Comparison of ENCODE assay signal across 30 cellular contexts in the genomic region with DNA sequence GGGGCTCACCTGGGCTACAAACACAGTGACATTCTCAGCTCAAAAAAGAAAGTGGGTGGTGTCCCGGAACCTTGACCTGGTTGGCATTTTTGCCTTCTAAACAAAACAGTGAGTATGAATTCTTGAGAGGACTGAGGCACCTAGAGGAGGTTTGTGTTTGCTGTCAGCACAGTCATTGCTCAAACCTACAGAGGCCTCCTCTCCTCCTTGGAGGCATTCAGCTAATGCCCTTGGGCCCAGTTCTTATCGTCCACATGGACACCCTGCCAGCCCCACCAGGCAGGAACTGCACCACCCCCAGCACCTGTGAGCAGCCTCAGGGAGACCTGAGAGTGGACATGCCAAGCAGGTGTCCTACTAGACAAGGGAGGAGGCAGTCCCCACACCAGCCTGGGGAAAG.
"Had no signal": no experiment of that assay in that cellular context is flagged by ENCODE, and none has a peak within 500 bp of the region (broad histone marks: within the 10 kb centered on the region; RNA-seq: fewer than 3 reads in every experiment).

No MANE protein-coding gene starts in this region.

- H3K36me3 Mint-ChIP-seq: activated naive CD4-positive, alpha-beta T cell treated with anti-CD3 and anti-CD28 coated beads, Interleukin-2, amount 50 U/mL, for 72 hours; naive B cell; WTC11 had no signal

- H3K27ac ChIP-seq: colonic mucosa, epithelial cell of prostate, left ventricle myocardium inferior, parathyroid adenoma, psoas muscle, sigmoid colon, tibial nerve, vagina had no signal

- H3K79me2 ChIP-seq: parathyroid adenoma had no signal

- ATAC-seq: activated CD8-positive, alpha-beta T cell treated with anti-CD3 and anti-CD28 coated beads for 36 hours; activated naive CD4-positive, alpha-beta T cell treated with anti-CD3 and anti-CD28 coated beads, Interleukin-2, amount 50 U/mL, for 72 hours; psoas muscle; stimulated activated naive B cell treated with anti-CD40 and anti-IgM and Interleukin-4, amounts not matched to agents 10 μg/mL and 1 μg/mL and 100 μg/mL, for 72 hours; WTC11 had no signal

- H3K4me1 Mint-ChIP-seq: neural crest cell had no signal

- H3K27ac Mint-ChIP-seq: activated CD4-positive, alpha-beta T cell treated with anti-CD3 and anti-CD28 coated beads, Interleukin-2, amount 10 ng/mL, durations not matched to agents 7 days and 5 days; activated CD8-positive, alpha-beta T cell treated with anti-CD3 and anti-CD28 coated beads for 36 hours; activated naive CD4-positive, alpha-beta T cell treated with anti-CD3 and anti-CD28 coated beads, Interleukin-2, amount 50 U/mL, for 72 hours; activated T-helper 2 cell treated with anti-CD3 and anti-CD28 coated beads, Interferon-gamma antibody, Interleukin-2, Interleukin-4, amounts not matched to agents 10 μg/mL and 5 μg/mL and 100 μg/mL, durations not matched to agents 14 hours and 24 hours and 36 hours; naive B cell; stimulated activated naive B cell treated with anti-CD40 and anti-IgM and Interleukin-4, amounts not matched to agents 10 μg/mL and 1 μg/mL and 100 μg/mL, for 72 hours; WTC11 had no signal

- H3K4me1 ChIP-seq: colonic mucosa, sigmoid colon, stomach, tibial nerve had no signal

- H3K9me3 ChIP-seq: colonic mucosa, left ventricle myocardium inferior, psoas muscle, sigmoid colon, stomach, tibial nerve, vagina had no signal

- H3K4me3 Mint-ChIP-seq: activated CD4-positive, alpha-beta T cell treated with anti-CD3 and anti-CD28 coated beads, Interleukin-2, amount 10 ng/mL, durations not matched to agents 7 days and 5 days; activated CD8-positive, alpha-beta T cell treated with anti-CD3 and anti-CD28 coated beads for 36 hours; naive B cell; neural crest cell; stimulated activated naive B cell treated with anti-CD40 and anti-IgM and Interleukin-4, amounts not matched to agents 10 μg/mL and 1 μg/mL and 100 μg/mL, for 72 hours; WTC11 had no signal

- H3K36me3 ChIP-seq: colonic mucosa, left ventricle myocardium inferior, sigmoid colon, stomach, tibial nerve, vagina had no signal

- H3K9me3 Mint-ChIP-seq: activated CD8-positive, alpha-beta T cell treated with anti-CD3 and anti-CD28 coated beads for 36 hours; WTC11 had no signal

- H2AFZ ChIP-seq: parathyroid adenoma had no signal

- DNase-seq: activated CD4-positive, alpha-beta T cell treated with anti-CD3 and anti-CD28 coated beads for 1 hour; activated CD4-positive, alpha-beta T cell treated with anti-CD3 and anti-CD28 coated beads, Interleukin-2, amount 10 ng/mL, durations not matched to agents 7 days and 5 days; activated CD8-positive, alpha-beta T cell treated with anti-CD3 and anti-CD28 coated beads for 36 hours; activated naive CD4-positive, alpha-beta T cell; activated T-cell treated with anti-CD3 and anti-CD28 coated beads, Interleukin-2, amount 50 U/mL, for 48 hours; anterior cingulate cortex; cerebellar nuclear complex; colonic mucosa; effector CD8-positive, alpha-beta T cell; glutamatergic neuron; left ventricle myocardium inferior; naive B cell; nucleus accumbens; psoas muscle; sigmoid colon; stimulated activated CD4-positive, alpha-beta T cell treated with anti-CD3 and anti-CD28 coated beads, Interleukin-1b, Interleukin-23, amount 100 ng/mL, for 48 hours; stimulated activated CD4-positive, alpha-beta T cell treated with anti-CD3 and anti-CD28 coated beads, Interleukin-4, amount 100 ng/mL, for 4 hours; stimulated activated CD8-positive, alpha-beta memory T cell treated with anti-CD3 and anti-CD28 coated beads, Interleukin-4, amount 100 ng/mL, for 48 hours; stimulated activated naive B cell treated with anti-CD40 and anti-IgM and Interleukin-4, amounts not matched to agents 10 μg/mL and 1 μg/mL and 100 μg/mL, for 72 hours; stomach; T-helper 2 cell had no signal

- H3K4me3 ChIP-seq: colonic mucosa, left ventricle myocardium inferior, psoas muscle, sigmoid colon, smooth muscle cell, stomach, tibial nerve, vagina had no signal

- H3K27me3 ChIP-seq: colonic mucosa, sigmoid colon, tibial nerve, vagina had no signal

- H3K9ac ChIP-seq: parathyroid adenoma had no signal

- H3K4me2 ChIP-seq: smooth muscle cell had no signal
